In the genomic region with DNA sequence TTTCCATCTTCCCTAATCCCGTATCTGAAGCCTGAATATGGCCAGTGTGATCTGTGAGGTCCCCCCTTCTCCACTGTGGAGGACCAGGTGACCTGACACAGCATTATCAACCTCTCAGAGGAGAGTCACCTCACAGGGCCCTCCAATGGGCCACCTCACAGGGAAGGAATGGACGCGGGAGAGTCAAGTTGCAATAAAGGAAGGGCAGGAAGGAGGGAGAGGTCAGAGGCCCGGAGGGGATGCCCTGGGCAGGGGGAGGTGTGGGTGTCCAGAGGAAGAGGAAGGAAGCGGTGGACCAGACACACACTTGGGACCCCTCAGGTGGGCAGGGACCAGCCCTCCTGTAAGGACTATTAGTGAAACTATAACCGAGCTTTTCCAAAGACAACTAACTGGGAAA, we compare ENCODE assay signal across 25 cellular contexts. TPM values are rescaled to one million over a fixed set of nuclear protein-coding genes. Genes with fewer than 3 reads are reported as not detected.
DNase-seq lines count a peak whose midpoint lies in the region; ATAC-seq and TF ChIP-seq lines count a peak whose summit lies in the region.
"Had no signal": no experiment of that assay in that cellular context is flagged by ENCODE, and none has a peak within 500 bp of the region (broad histone marks: within the 10 kb centered on the region; RNA-seq: fewer than 3 reads in every experiment).

No MANE protein-coding gene starts in this region.

- H3K27me3 ChIP-seq in left ventricle myocardium inferior (ENCODE audit: low read depth) (peaks cover 61% of the 10 kb centered on the region), Panc1 (ENCODE audit: control insufficient read depth, insufficient read depth, low read length) (no peaks in the 10 kb centered on the region)
- H3K27me3 ChIP-seq: BLaER1 had no signal

- CTCF ChIA-PET in Panc1 (lab: Charles Lee), result no interaction called here

- in situ Hi-C loops in Panc1 (cut with HindIII; ENCODE audit: low pct_unique_long_range_greater_than_20kb, low sequenced_read_pairs), result no loop called here

- H3K4me3 ChIP-seq in left ventricle myocardium inferior (no peak overlapping the region), Panc1 (ENCODE audit: low read depth in 2 of 2, low read length in 2 of 2) (no peak overlapping the region)
- H3K4me3 ChIP-seq: BLaER1 had no signal

- DNase-seq in left ventricle myocardium superior, result peak; percentile 6
- no peak for DNase-seq in left ventricle myocardium inferior
- DNase-seq in Panc1 (ENCODE audit: low read depth, low spot score), result no peak
- DNase-seq in nephron progenitor cell, result no peak
- peak; percentile 50 for DNase-seq in type B pancreatic cell (ENCODE audit: extremely low spot score, unreplicated experiment)
- DNase-seq in COLO829 (ENCODE audit: low spot score), result no peak
- DNase-seq in stimulated activated naive CD4-positive, alpha-beta T cell treated with Interleukin-2 at 50 U/mL for 16 hours (lab: John Stamatoyannopoulos, UW), result no peak
- DNase-seq: CD4-positive, CD25-positive, alpha-beta regulatory T cell; DMS53; KBM-7; NCI-H1105 treated with DMSO at 0.1 percent for 48 hours; NCI-H1930; NCI-H2107; NCI-H526; NCI-H82; NK-92 treated with Interleukin-12 subunit alpha and Interleukin-12 subunit beta, amount 100 ng/mL, for 24 hours; PC-3; SHP77 treated with DMSO at 0.1 percent for 48 hours had no signal

- H3K9me3 ChIP-seq in left ventricle myocardium inferior (replicated peaks) (no peaks in the 10 kb centered on the region), Panc1 (ENCODE audit: control insufficient read depth, insufficient read depth, low read depth, low read length) (no peaks in the 10 kb centered on the region)

- H3K4me3 Mint-ChIP-seq in nephron progenitor cell (no peak overlapping the region), type B pancreatic cell (no peak overlapping the region)
- H3K4me3 Mint-ChIP-seq: CD4-positive, CD25-positive, alpha-beta regulatory T cell had no signal

- POLR2A ChIA-PET in Panc1 (lab: Charles Lee), result no interaction called here

- no peaks in the 10 kb centered on the region for H3K4me1 ChIP-seq in left ventricle myocardium inferior
- 0 out of 2 replicates have a peak, but pooled peaks cover 6% of the 10 kb centered on the region for H3K4me1 ChIP-seq in Panc1 (ENCODE audit: control insufficient read depth, insufficient read depth, low read length)

- H3K27ac Mint-ChIP-seq in nephron progenitor cell (peak overlapping the region; percentile 49), type B pancreatic cell (no peak overlapping the region)
- H3K27ac Mint-ChIP-seq: CD4-positive, CD25-positive, alpha-beta regulatory T cell had no signal

- no peaks in the 10 kb centered on the region for H3K36me3 ChIP-seq in left ventricle myocardium inferior
- H3K36me3 ChIP-seq in Panc1 (ENCODE audit: control insufficient read depth, insufficient read depth, low read length), result no peaks in the 10 kb centered on the region
- H3K36me3 ChIP-seq: BLaER1 had no signal

- H3K4me1 Mint-ChIP-seq in nephron progenitor cell (peaks cover 72% of the 10 kb centered on the region), type B pancreatic cell (ENCODE audit: unreplicated experiment) (peaks cover 15% of the 10 kb centered on the region)
- H3K4me1 Mint-ChIP-seq: CD4-positive, CD25-positive, alpha-beta regulatory T cell had no signal

- ATAC-seq in left ventricle myocardium superior, result no peak
- ATAC-seq in Panc1, result peak; percentile 37; the same call in 1 of the 2 replicates
- ATAC-seq: PC-3 had no signal

- TF ChIP-seq CTCF in left ventricle myocardium inferior (IDR thresholded peaks at IDR 0.05; ENCODE audit: borderline replicate concordance) (no peak), Panc1 (IDR thresholded peaks at IDR 0.05) (no peak), nephron progenitor cell (IDR thresholded peaks at IDR 0.05) (no peak), type B pancreatic cell (conservative IDR thresholded peaks at IDR 0.05) (no peak)

- intact Hi-C loops in left ventricle myocardium superior (cut with micrococcal nuclease) (no loop called here), left ventricle myocardium inferior (cut with micrococcal nuclease) (no loop called here), Panc1 (cut with micrococcal nuclease; ENCODE audit: unreplicated experiment) (no loop called here)

- H3K27me3 Mint-ChIP-seq in nephron progenitor cell (ENCODE audit: low read depth, poor library complexity) (peaks cover 23% of the 10 kb centered on the region), type B pancreatic cell (peaks cover 8% of the 10 kb centered on the region)

- H3K36me3 Mint-ChIP-seq in nephron progenitor cell (ENCODE audit: low read depth) (no peaks in the 10 kb centered on the region), type B pancreatic cell (no peaks in the 10 kb centered on the region)
- H3K36me3 Mint-ChIP-seq: CD4-positive, CD25-positive, alpha-beta regulatory T cell had no signal

- no TSS peak for BruUV-seq in Panc1 (replicated peaks; lab: Mats Ljungman, UMichigan)

- H3K27ac ChIP-seq in left ventricle myocardium inferior (replicated peaks) (no peak overlapping the region), Panc1 (ENCODE audit: low read length) (no peak overlapping the region)
- H3K27ac ChIP-seq: BLaER1, RWPE1 had no signal

- peaks cover under 1% of the 10 kb centered on the region for H3K9me3 Mint-ChIP-seq in nephron progenitor cell
- H3K9me3 Mint-ChIP-seq in type B pancreatic cell, result no peaks in the 10 kb centered on the region
- H3K9me3 Mint-ChIP-seq: CD4-positive, CD25-positive, alpha-beta regulatory T cell had no signal

RNA-seq across cellular contexts. Expression of gene LRRC15, which starts 14.6 kb away (rescaled TPM):
- 0.42 TPM for total RNA-seq in left ventricle myocardium superior
- total RNA-seq in left ventricle myocardium inferior, result 0.14 TPM
- 0.28 TPM for total RNA-seq in Panc1 (2021; ENCODE audit: unreplicated experiment)
- 0.11 TPM for polyA plus RNA-seq in Panc1 (2012; ENCODE audit: insufficient read length)
- 0.05 and 0.07 TPM in 2 replicates for total RNA-seq in type B pancreatic cell (ENCODE audit: low replicate concordance)
- total RNA-seq: CD4-positive, CD25-positive, alpha-beta regulatory T cell; MCF 10A had no signal
- polyA plus RNA-seq: CD4-positive, CD25-positive, alpha-beta regulatory T cell had no signal

RNA-seq across cellular contexts. Expression of gene GP5, which starts 14.9 kb away (rescaled TPM):
- total RNA-seq in left ventricle myocardium superior (not detected), left ventricle myocardium inferior (not detected), Panc1 (2021; ENCODE audit: unreplicated experiment) (0.05 TPM), type B pancreatic cell (ENCODE audit: low replicate concordance) (0.10 TPM in 1 of 2 replicates, not detected in the other)
- not detected for polyA plus RNA-seq in Panc1 (2012; ENCODE audit: insufficient read length)
- total RNA-seq: Daoy, G401, MCF 10A, PC-3 had no signal

RNA-seq across cellular contexts. Expression of gene CPN2, which starts 33.0 kb away (rescaled TPM):
- total RNA-seq in left ventricle myocardium superior, result 0.40 TPM
- total RNA-seq in left ventricle myocardium inferior, result 2.4 TPM
- 0.08 TPM for total RNA-seq in Panc1 (2021; ENCODE audit: unreplicated experiment)
- not detected for polyA plus RNA-seq in Panc1 (2012; ENCODE audit: insufficient read length)
- not detected in 2 replicates for total RNA-seq in type B pancreatic cell (ENCODE audit: low replicate concordance)
- total RNA-seq: CD4-positive, CD25-positive, alpha-beta regulatory T cell; Daoy; G401; LHCN-M2; MCF 10A had no signal
- polyA plus RNA-seq: AG04450; CD4-positive, CD25-positive, alpha-beta regulatory T cell had no signal

Comparison
In these comparisons a context has a peak if more than half of its experiments do, and no peak if none do; other contexts are left out.
1. DNase-seq: peak in left ventricle myocardium superior (single experiment) and type B pancreatic cell (single experiment); none in left ventricle myocardium inferior (single experiment), Panc1 (single experiment), nephron progenitor cell (single experiment), COLO829 (single experiment) and stimulated activated naive CD4-positive, alpha-beta T cell treated with Interleukin-2 at 50 U/mL for 16 hours (single experiment).